ENCODE assay signal across 35 cellular contexts in the genomic region with DNA sequence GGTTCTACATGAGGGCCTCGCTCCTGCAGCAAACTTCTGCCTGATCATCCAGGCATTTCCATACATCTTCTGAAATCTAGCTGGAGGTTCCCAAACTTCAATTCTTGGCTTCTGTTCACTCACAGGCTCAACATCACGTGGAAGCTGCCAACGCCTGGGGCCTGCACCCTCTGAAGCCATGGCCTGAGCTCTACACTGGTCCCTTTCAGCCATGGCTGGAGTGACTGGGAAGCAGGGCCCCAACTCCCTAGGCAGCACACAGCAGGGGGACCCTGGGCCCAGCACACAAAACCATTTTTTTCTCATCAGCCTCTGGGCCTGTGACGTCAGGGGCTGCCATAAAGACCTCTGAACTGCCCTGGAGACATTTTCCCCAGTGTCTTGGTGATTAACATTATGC.
DNase-seq lines count a peak whose midpoint lies in the region; ATAC-seq, FAIRE-seq and TF ChIP-seq lines count a peak whose summit lies in the region.
"Had no signal": no experiment of that assay in that cellular context is flagged by ENCODE, and none has a peak within 500 bp of the region (broad histone marks: within the 10 kb centered on the region; RNA-seq: fewer than 3 reads in every experiment).

No MANE protein-coding gene starts in this region.

- H3K36me3 ChIP-seq in HepG2 (replicated peaks in 1 of 2; ENCODE audit: control insufficient read depth in 1 of 2, insufficient read depth in 2 of 2, low read length in 2 of 2) = no peaks in the 10 kb centered on the region
- no peaks in the 10 kb centered on the region for H3K36me3 ChIP-seq in right lobe of liver
- no peaks in the 10 kb centered on the region for H3K36me3 ChIP-seq in kidney (ENCODE audit: control insufficient read depth in 1 of 2, insufficient read depth in 2 of 2, low read length in 2 of 2)
- H3K36me3 ChIP-seq: BE2C; BLaER1; BLaER1 treated with 17β-estradiol and CSF1 and Interleukin-3, amounts not matched to agents 10 nM and 100 nM had no signal

- BruUV-seq in HepG2 (replicated peaks; lab: Mats Ljungman, UMichigan) = no TSS peak

- no peak for TF ChIP-seq RAD21 in HepG2 (CRISPR knock-in tag; IDR thresholded peaks at IDR 0.05)

- H3K9ac ChIP-seq in HepG2 (ENCODE audit: insufficient read depth, low read depth, low read length) = no peak overlapping the region
- H3K9ac ChIP-seq in kidney (ENCODE audit: low read length in 2 of 2) = no peak overlapping the region
- H3K9ac ChIP-seq: BLaER1; BLaER1 treated with 17β-estradiol and CSF1 and Interleukin-3, amounts not matched to agents 10 nM and 100 nM had no signal

- 0% methylated on average over 3 of the region's 4 CpGs for WGBS in HepG2 (ENCODE audit: low lambda C conversion rate)
- WGBS in right lobe of liver (ENCODE audit: insufficient coverage, low coverage, low lambda C conversion rate, missing lambda C conversion rate) = 38% methylated on average over 1 of the region's 4 CpGs

- no peaks in the 10 kb centered on the region for H3K79me2 ChIP-seq in HepG2 (ENCODE audit: insufficient read depth, low read length)

- H3K4me2 ChIP-seq in HepG2 (ENCODE audit: low read depth, low read length) = no peak overlapping the region
- H3K4me2 ChIP-seq: A549; BLaER1; BLaER1 treated with 17β-estradiol and CSF1 and Interleukin-3, amounts not matched to agents 10 nM and 100 nM had no signal

- no peak for DNase-seq in HepG2 (ENCODE audit: low spot score)
- no peak for DNase-seq in right lobe of liver
- peak; percentile 4 for DNase-seq in ELF-1 (ENCODE audit: low read depth, low spot score)
- DNase-seq in kidney = peak; percentile 53
- DNase-seq in posterior vena cava (ENCODE audit: low spot score) = peak; percentile 66
- DNase-seq in HPDE6-E6E7 (ENCODE audit: extremely low spot score) = no peak
- no peak for DNase-seq in DMS53 treated with DMSO at 0.1 percent for 48 hours (lab: John Stamatoyannopoulos, UW; ENCODE audit: unreplicated experiment)
- DNase-seq: 8988T; ACHN; AML-193; BE2C; C1 segment of cervical spinal cord; Caco-2; Calu3; CD4-positive, alpha-beta memory T cell; CD4-positive, alpha-beta T cell; CD4-positive, CD25-positive, alpha-beta regulatory T cell; CD8-positive, alpha-beta memory T cell; CD8-positive, alpha-beta T cell; COR-L47; DMS 273 treated with DMSO at 0.1 percent for 48 hours; DMS153; DMS53; DMS79; DMS79 treated with DMSO at 0.1 percent for 48 hours; DND-41; EL had no signal

- TF ChIP-seq CTCF in HepG2 (CRISPR knock-in tag; IDR thresholded peaks at IDR 0.05) (no peak), right lobe of liver (IDR thresholded peaks at IDR 0.05) (no peak), kidney (IDR thresholded peaks at IDR 0.05; ENCODE audit: borderline replicate concordance, extremely low read depth, insufficient read depth) (no peak)

- H2AFZ ChIP-seq in HepG2 (ENCODE audit: low read length) = no peak overlapping the region

- FAIRE-seq in HepG2 (lab: Jason Lieb, UNC) = no peak
- FAIRE-seq in kidney (lab: Jason Lieb, UNC) = no peak
- FAIRE-seq: A204.1, A549, D721Med had no signal

- no peaks in the 10 kb centered on the region for H4K20me1 ChIP-seq in HepG2 (ENCODE audit: insufficient read depth, low read length)
- H4K20me1 ChIP-seq: BLaER1; BLaER1 treated with 17β-estradiol and CSF1 and Interleukin-3, amounts not matched to agents 10 nM and 100 nM had no signal

- H3K9me3 ChIP-seq in HepG2 (ENCODE audit: low read length) = peaks cover 13% of the 10 kb centered on the region; the same call in 1 of the 2 replicates
- H3K9me3 ChIP-seq in right lobe of liver = no peaks in the 10 kb centered on the region
- H3K9me3 ChIP-seq in kidney (ENCODE audit: control insufficient read depth in 1 of 2, low read length in 2 of 2) = peaks cover 0 to 5% of the 10 kb centered on the region in 2 donors
- H3K9me3 ChIP-seq: A549, BE2C, BLaER1, Caco-2 had no signal

- POLR2A ChIA-PET in HepG2 (lab: Yijun Ruan, JAX) = no interaction called here

- ATAC-seq in HepG2 (no peak), right lobe of liver (no peak), GM18511 (IDR thresholded peaks at IDR 0.05; ENCODE audit: unreplicated experiment) (no peak)
- ATAC-seq: A549; CD8-positive, alpha-beta T cell had no signal

- CTCF ChIA-PET in HepG2 (lab: Yijun Ruan, JAX; ENCODE audit: low intra/inter-chr PET ratio, low total read pairs) = no interaction called here

- TF ChIP-seq POLR2A in HepG2 (IDR thresholded peaks at IDR 0.05; ENCODE audit: insufficient read depth in 1 of 2, low read depth in 2 of 2, low read length in 2 of 2) = no peak
- TF ChIP-seq POLR2A in right lobe of liver (IDR thresholded peaks at IDR 0.05) = no peak

- in situ Hi-C loops in HepG2 (cut with HindIII; ENCODE audit: extremely low pct_ligation_motif_present, low pct_unique_long_range_greater_than_20kb) = no loop called here

- no peak for TF ChIP-seq EP300 in HepG2 (IDR thresholded peaks at IDR 0.05; ENCODE audit: low read depth in 2 of 2, low read length in 2 of 2)
- no peak for TF ChIP-seq EP300 in HepG2 (CRISPR knock-in tag; IDR thresholded peaks at IDR 0.05; ENCODE audit: borderline replicate concordance)

- H3K27ac ChIP-seq in HepG2 (ENCODE audit: extremely low read length, insufficient read depth, low read length) = no peak overlapping the region
- H3K27ac ChIP-seq in right lobe of liver = no peak overlapping the region
- no peak overlapping the region for H3K27ac ChIP-seq in kidney (ENCODE audit: low read depth in 2 of 2, low read length in 2 of 2)
- H3K27ac ChIP-seq: 22Rv1; A549; BLaER1; BLaER1 treated with 17β-estradiol and CSF1 and Interleukin-3, amounts not matched to agents 10 nM and 100 nM; C4-2B had no signal

- H3K27me3 ChIP-seq in HepG2 (ENCODE audit: control insufficient read depth in 1 of 2, insufficient read depth in 2 of 2, low read length in 2 of 2) = no peaks in the 10 kb centered on the region
- H3K27me3 ChIP-seq in right lobe of liver = no peaks in the 10 kb centered on the region
- H3K27me3 ChIP-seq: BE2C; BLaER1; BLaER1 treated with 17β-estradiol and CSF1 and Interleukin-3, amounts not matched to agents 10 nM and 100 nM had no signal

- H3K4me1 ChIP-seq in HepG2 (ENCODE audit: insufficient read depth, low read length) (no peaks in the 10 kb centered on the region), right lobe of liver (no peaks in the 10 kb centered on the region), kidney (ENCODE audit: control insufficient read depth in 1 of 2, insufficient read depth in 1 of 2, low read depth in 1 of 2, low read length in 2 of 2) (no peaks in the 10 kb centered on the region)
- H3K4me1 ChIP-seq: A549; BE2C; BLaER1; BLaER1 treated with 17β-estradiol and CSF1 and Interleukin-3, amounts not matched to agents 10 nM and 100 nM; Caco-2 had no signal

- H3K4me3 ChIP-seq in HepG2 (replicated peaks in 1 of 3; ENCODE audit: insufficient read depth in 1 of 3, low read depth in 2 of 3, low read length in 3 of 3) (no peak overlapping the region), right lobe of liver (no peak overlapping the region), kidney (ENCODE audit: low read length in 2 of 2) (no peak overlapping the region)
- H3K4me3 ChIP-seq: A549; BLaER1; BLaER1 treated with 17β-estradiol and CSF1 and Interleukin-3, amounts not matched to agents 10 nM and 100 nM had no signal

- intact Hi-C loops in HepG2 (cut with micrococcal nuclease; ENCODE audit: unreplicated experiment) = no loop called here
- intact Hi-C loops in right lobe of liver (cut with DNase I) = no loop called here
- intact Hi-C loops in kidney (cut with DNase I) = no loop called here
- intact Hi-C loops in posterior vena cava (cut with DNase I) = no loop called here

TF ChIP-seq in HepG2, 621 proteins besides CTCF, POLR2A, EP300 and RAD21:
- TF ChIP-seq ZNF749 (CRISPR knock-in tag; IDR thresholded peaks at IDR 0.05; ENCODE audit: borderline replicate concordance) (no peak), CREB1 (IDR thresholded peaks at IDR 0.05) (peak; percentile 78), CREB1 (CRISPR knock-in tag; IDR thresholded peaks at IDR 0.05) (no peak), CBX5 (CRISPR knock-in tag; IDR thresholded peaks at IDR 0.05; ENCODE audit: borderline replicate concordance) (no peak), PHF5A (CRISPR knock-in tag; IDR thresholded peaks at IDR 0.05; ENCODE audit: low read depth, unreplicated experiment) (no peak), ARID2 (CRISPR knock-in tag; IDR thresholded peaks at IDR 0.05; ENCODE audit: borderline replicate concordance) (no peak), ZNF510 (CRISPR knock-in tag; IDR thresholded peaks at IDR 0.05; ENCODE audit: low read depth) (no peak), E2F2 (CRISPR knock-in tag; IDR thresholded peaks at IDR 0.05; ENCODE audit: borderline replicate concordance) (no peak)
- TF ChIP-seq, protein P1, sequence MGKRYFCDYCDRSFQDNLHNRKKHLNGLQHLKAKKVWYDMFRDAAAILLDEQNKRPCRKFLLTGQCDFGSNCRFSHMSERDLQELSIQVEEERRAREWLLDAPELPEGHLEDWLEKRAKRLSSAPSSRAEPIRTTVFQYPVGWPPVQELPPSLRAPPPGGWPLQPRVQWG (CRISPR knock-in tag; IDR thresholded peaks at IDR 0.05; ENCODE audit: borderline replicate concordance, low read depth) = no peak

Comparison
In these comparisons a context has a peak if more than half of its experiments do, and no peak if none do; other contexts are left out.
1. DNase-seq: peak in ELF-1 (single experiment), kidney (single experiment) and posterior vena cava (single experiment); none in HepG2 (single experiment), right lobe of liver (0 of 3), HPDE6-E6E7 (single experiment) and DMS53 treated with DMSO at 0.1 percent for 48 hours (single experiment).